In genomic region chr1:177631770-177632169, GRCh38 we compare ENCODE assay signal across 32 cellular contexts.
"Had no signal": no experiment of that assay in that cellular context is flagged by ENCODE, and none has a peak within 500 bp of the region (broad histone marks: within the 10 kb centered on the region; RNA-seq: fewer than 3 reads in every experiment).

No MANE protein-coding gene starts in this region.

- H3K27ac ChIP-seq: ascending aorta, coronary artery, dorsolateral prefrontal cortex, heart right ventricle, left lung, neutrophil, prostate gland, sigmoid colon, stomach, tibial artery, upper lobe of right lung had no signal

- H3K4me3 ChIP-seq: ascending aorta, coronary artery, dorsolateral prefrontal cortex, heart right ventricle, left lung, lung, mucosa of descending colon, prostate gland, sigmoid colon, stomach, tibial artery, upper lobe of right lung had no signal

- DNase-seq: activated CD4-positive, alpha-beta memory T cell treated with anti-CD3 and anti-CD28 coated beads for 36 hours; activated CD4-positive, alpha-beta T cell treated with anti-CD3 and anti-CD28 coated beads, Interleukin-2, amount 10 ng/mL, durations not matched to agents 24 days and 14 days; activated CD4-positive, CD25-positive, alpha-beta regulatory T cell treated with anti-CD3 and anti-CD28 coated beads, Interleukin-2, amount 50 U/mL, for 72 hours; activated CD8-positive, alpha-beta memory T cell treated with anti-CD3 and anti-CD28 coated beads, Interleukin-2, amount 50 U/mL, for 4 hours; activated effector memory CD4-positive, alpha-beta T cell treated with anti-CD3 and anti-CD28 coated beads, Interleukin-2, amount 50 U/mL, for 16 hours; activated naive CD4-positive, alpha-beta T cell treated with anti-CD3 and anti-CD28 coated beads, Interleukin-2, amount 10 ng/mL, durations not matched to agents 7 days and 5 days; activated naive CD8-positive, alpha-beta T cell treated with anti-CD3 and anti-CD28 coated beads, Interleukin-2, amount 10 ng/mL, durations not matched to agents 7 days and 5 days; activated T-cell treated with anti-CD3 and anti-CD28 coated beads, Interleukin-2, amount 50 U/mL, for 1 hour; dorsolateral prefrontal cortex; effector memory CD4-positive, alpha-beta T cell; foreskin melanocyte; heart right ventricle; kidney glomerular epithelial cell; left lung; mucosa of descending colon; retina; sigmoid colon; small intestine; stimulated activated CD4-positive, alpha-beta T cell treated with anti-CD3 and anti-CD28 coated beads, Interleukin-4, amount 100 ng/mL, for 24 hours; stomach; T-helper 17 cell; T1000; tibial artery; upper lobe of right lung had no signal

- ATAC-seq: esophagus mucosa; heart right ventricle; left lung; mucosa of descending colon; natural killer cell treated with Interleukin-12 subunit alpha and Interleukin-12 subunit beta and Interleukin-15 and Interleukin-18, amount 100 ng/mL, for 72 hours; stimulated activated effector memory CD8-positive, alpha-beta T cell treated with anti-CD3 and anti-CD28 coated beads, Interleukin-12 subunit alpha, Interleukin-12 subunit beta, amount 100 ng/mL, for 72 hours; T-helper 17 cell; upper lobe of right lung had no signal

- H3K36me3 ChIP-seq: ascending aorta, heart right ventricle, left lung, neutrophil, prostate gland, sigmoid colon, stomach, tibial artery, upper lobe of right lung had no signal

- H3K27me3 ChIP-seq: ascending aorta, dorsolateral prefrontal cortex, left lung, neutrophil, sigmoid colon, stomach, tibial artery, upper lobe of right lung had no signal

- H3K4me1 ChIP-seq: ascending aorta, heart right ventricle, left lung, prostate gland, sigmoid colon, stomach, tibial artery, upper lobe of right lung had no signal

- H3K9me3 ChIP-seq: ascending aorta, heart right ventricle, left lung, mucosa of descending colon, neutrophil, prostate gland, sigmoid colon, stomach, tibial artery, upper lobe of right lung had no signal
